ENCODE assay signal across 4 cellular contexts in genomic region chr17:45601013-45601412, GRCh38.
DNase-seq lines count a peak whose midpoint lies in the region; ATAC-seq, FAIRE-seq and TF ChIP-seq lines count a peak whose summit lies in the region.
"Not testable (repeated sequence)": the region's sequence is repeated elsewhere in the genome, so short reads cannot be mapped to it uniquely, and the experiment has no call there.

No MANE protein-coding gene starts in this region.

- H3K27ac Mint-ChIP-seq in naive thymus-derived CD8-positive, alpha-beta T cell, result not testable (repeated sequence)

- not testable (repeated sequence) for H4K20me1 ChIP-seq in H1 (replicated peaks in 1 of 2; ENCODE audit: control insufficient read depth in 1 of 2, insufficient read depth in 2 of 2, low read length in 2 of 2)

- H3K23me2 ChIP-seq in H1 (ENCODE audit: low read depth, low read length), result not testable (repeated sequence)

- not testable (repeated sequence) for H2BK120ac ChIP-seq in H1 (replicated peaks; ENCODE audit: low read depth, low read length)

- not testable (repeated sequence) for H3K9me3 ChIP-seq in Panc1 (ENCODE audit: control insufficient read depth, insufficient read depth, low read depth, low read length); H1 (ENCODE audit: insufficient read depth in 2 of 2, low read depth in 1 of 2, low read length in 1 of 2)

- POLR2A ChIA-PET in Panc1 (lab: Charles Lee); H1 (lab: Charles Lee; ENCODE audit: partially characterized antibody); naive thymus-derived CD8-positive, alpha-beta T cell (lab: Charles Lee): not testable (repeated sequence)

- not testable (repeated sequence) for H3K4me3 ChIP-seq in Panc1 (ENCODE audit: low read depth in 2 of 2, low read length in 2 of 2); H1 (ENCODE audit: extremely low read depth in 1 of 4, insufficient read depth in 2 of 4, low read depth in 3 of 4, low read length in 4 of 4)

- H2BK20ac ChIP-seq in H1 (ENCODE audit: low read length), result not testable (repeated sequence)

- not testable (repeated sequence) for BruUV-seq in Panc1 (replicated peaks; lab: Mats Ljungman, UMichigan)

- 97% methylated on average over 14 of the region's 18 CpGs; no CpG with 5 or more reads in 1 of the 2 experiments for WGBS in H1 (ENCODE audit: extremely low coverage in 1 of 2, insufficient coverage in 1 of 2, insufficient read length in 1 of 2, insufficient replicate concordance in 2 of 2, low coverage in 1 of 2, low lambda C conversion rate in 2 of 2, missing lambda C conversion rate in 1 of 2), 2 experiments

- not testable (repeated sequence) for H3K4me3 Mint-ChIP-seq in naive thymus-derived CD8-positive, alpha-beta T cell

- not testable (repeated sequence) for H3K36me3 Mint-ChIP-seq in naive thymus-derived CD8-positive, alpha-beta T cell

- not testable (repeated sequence) for H2BK15ac ChIP-seq in H1 (ENCODE audit: low read length)

- TF ChIP-seq RAD21 in H1 (IDR thresholded peaks at IDR 0.05 in 1 of 2, conservative IDR thresholded peaks at IDR 0.05 in 1 of 2; ENCODE audit: low read depth in 2 of 2, low read length in 2 of 2), result not testable (repeated sequence)

- H3K56ac ChIP-seq in H1 (replicated peaks; ENCODE audit: insufficient read length, low read depth, low read length), result not testable (repeated sequence)

- TF ChIP-seq EP300 in H1 (IDR thresholded peaks at IDR 0.05; ENCODE audit: borderline replicate concordance in 1 of 2, low read depth in 2 of 2, low read length in 2 of 2), result not testable (repeated sequence)

- intact Hi-C loops in Panc1 (cut with micrococcal nuclease; ENCODE audit: unreplicated experiment); left colon (cut with DNase I, micrococcal nuclease): not testable (repeated sequence)

- FAIRE-seq in H1 (lab: Jason Lieb, UNC), result not testable (repeated sequence)

- not testable (repeated sequence) for DNase-seq in Panc1 (ENCODE audit: low read depth, low spot score); H1 (ENCODE audit: low read depth in 1 of 2, low spot score in 2 of 2); left colon; naive thymus-derived CD8-positive, alpha-beta T cell

- H3K79me1 ChIP-seq in H1 (ENCODE audit: low read depth, low read length), result not testable (repeated sequence)

- not testable (repeated sequence) for H4K8ac ChIP-seq in H1 (ENCODE audit: extremely low read depth, insufficient read depth, low read length)

- H3K18ac ChIP-seq in H1 (ENCODE audit: extremely low read depth, low read length), result not testable (repeated sequence)

- not testable (repeated sequence) for H2BK12ac ChIP-seq in H1 (ENCODE audit: low read depth, low read length)

- not testable (repeated sequence) for H3K14ac ChIP-seq in H1 (ENCODE audit: insufficient read length)

- H3K4me1 Mint-ChIP-seq in naive thymus-derived CD8-positive, alpha-beta T cell, result not testable (repeated sequence)

- H3K9me3 Mint-ChIP-seq in naive thymus-derived CD8-positive, alpha-beta T cell, result not testable (repeated sequence)

- H3K36me3 ChIP-seq in Panc1 (ENCODE audit: control insufficient read depth, insufficient read depth, low read length); H1 (ENCODE audit: control insufficient read depth in 2 of 4, insufficient read depth in 4 of 4, low read length in 3 of 4): not testable (repeated sequence)

- not testable (repeated sequence) for H2AFZ ChIP-seq in H1 (ENCODE audit: low read length)

- not testable (repeated sequence) for TF ChIP-seq CTCF in Panc1 (IDR thresholded peaks at IDR 0.05); H1 (IDR thresholded peaks at IDR 0.05; ENCODE audit: control extremely low read depth in 1 of 3, insufficient read depth in 1 of 3, low read depth in 1 of 3, low read length in 3 of 3)

- H4K5ac ChIP-seq in H1 (ENCODE audit: insufficient read length, low read depth, low read length), result not testable (repeated sequence)

- not testable (repeated sequence) for H3K23ac ChIP-seq in H1 (ENCODE audit: insufficient read length)

- H3K27me3 ChIP-seq in Panc1 (ENCODE audit: control insufficient read depth, insufficient read depth, low read length); H1 (replicated peaks in 1 of 4; ENCODE audit: control insufficient read depth in 3 of 4, extremely low read depth in 1 of 4, insufficient read depth in 3 of 4, low read length in 3 of 4): not testable (repeated sequence)

- in situ Hi-C loops in Panc1 (cut with HindIII; ENCODE audit: low pct_unique_long_range_greater_than_20kb, low sequenced_read_pairs), result not testable (repeated sequence)

- H3K27me3 Mint-ChIP-seq in naive thymus-derived CD8-positive, alpha-beta T cell, result not testable (repeated sequence)

- H2AK5ac ChIP-seq in H1 (ENCODE audit: low read depth, low read length), result not testable (repeated sequence)

- not testable (repeated sequence) for H3K4me1 ChIP-seq in Panc1 (ENCODE audit: control insufficient read depth, insufficient read depth, low read length); H1 (replicated peaks in 1 of 4; ENCODE audit: control insufficient read depth in 3 of 4, insufficient read depth in 4 of 4, low read length in 3 of 4)

- not testable (repeated sequence) for H4K91ac ChIP-seq in H1 (replicated peaks; ENCODE audit: insufficient read length, low read length)

- not testable (repeated sequence) for TF ChIP-seq POLR2A in H1 (IDR thresholded peaks at IDR 0.05; ENCODE audit: control extremely low read depth in 1 of 2, low read depth in 2 of 2, low read length in 2 of 2)

- ATAC-seq in Panc1 (peak; percentile 34), left colon (peak; percentile 31)
- ATAC-seq in naive thymus-derived CD8-positive, alpha-beta T cell, result peak; percentile 11 to 16

- not testable (repeated sequence) for H3K9ac ChIP-seq in H1 (replicated peaks in 1 of 4; ENCODE audit: extremely low read depth in 1 of 4, low read depth in 3 of 4, low read length in 3 of 4)

- H3K27ac ChIP-seq in Panc1 (ENCODE audit: low read length); H1 (ENCODE audit: low read depth, low read length): not testable (repeated sequence)

- CTCF ChIA-PET in Panc1 (lab: Charles Lee); H1 (lab: Charles Lee; ENCODE audit: partially characterized antibody): not testable (repeated sequence)

- H3K4me2 ChIP-seq in H1 (ENCODE audit: insufficient read depth in 1 of 2, low read depth in 2 of 2, low read length in 2 of 2), result not testable (repeated sequence)

- H3K4ac ChIP-seq in H1 (replicated peaks; ENCODE audit: insufficient read length, low read depth, low read length), result not testable (repeated sequence)

- H3K79me2 ChIP-seq in H1 (ENCODE audit: control insufficient read depth in 1 of 2, insufficient read depth in 2 of 2, low read length in 2 of 2), result not testable (repeated sequence)

- H2BK5ac ChIP-seq in H1 (ENCODE audit: low read depth, low read length), result not testable (repeated sequence)

TF ChIP-seq in H1, 55 proteins besides CTCF, POLR2A, EP300 and RAD21:
- TF ChIP-seq, protein P1, sequence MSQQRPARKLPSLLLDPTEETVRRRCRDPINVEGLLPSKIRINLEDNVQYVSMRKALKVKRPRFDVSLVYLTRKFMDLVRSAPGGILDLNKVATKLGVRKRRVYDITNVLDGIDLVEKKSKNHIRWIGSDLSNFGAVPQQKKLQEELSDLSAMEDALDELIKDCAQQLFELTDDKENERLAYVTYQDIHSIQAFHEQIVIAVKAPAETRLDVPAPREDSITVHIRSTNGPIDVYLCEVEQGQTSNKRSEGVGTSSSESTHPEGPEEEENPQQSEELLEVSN (IDR thresholded peaks at IDR 0.05), result peak; percentile 45; the same call in 1 of the 2 replicates
- TF ChIP-seq, protein P2, sequence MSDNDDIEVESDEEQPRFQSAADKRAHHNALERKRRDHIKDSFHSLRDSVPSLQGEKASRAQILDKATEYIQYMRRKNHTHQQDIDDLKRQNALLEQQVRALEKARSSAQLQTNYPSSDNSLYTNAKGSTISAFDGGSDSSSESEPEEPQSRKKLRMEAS (IDR thresholded peaks at IDR 0.05), result peak; percentile 41; the same call in 1 of the 2 replicates
TF ChIP-seq in H1: peak in this region for 2; not testable (repeated sequence) for 53.
